In the genomic region with DNA sequence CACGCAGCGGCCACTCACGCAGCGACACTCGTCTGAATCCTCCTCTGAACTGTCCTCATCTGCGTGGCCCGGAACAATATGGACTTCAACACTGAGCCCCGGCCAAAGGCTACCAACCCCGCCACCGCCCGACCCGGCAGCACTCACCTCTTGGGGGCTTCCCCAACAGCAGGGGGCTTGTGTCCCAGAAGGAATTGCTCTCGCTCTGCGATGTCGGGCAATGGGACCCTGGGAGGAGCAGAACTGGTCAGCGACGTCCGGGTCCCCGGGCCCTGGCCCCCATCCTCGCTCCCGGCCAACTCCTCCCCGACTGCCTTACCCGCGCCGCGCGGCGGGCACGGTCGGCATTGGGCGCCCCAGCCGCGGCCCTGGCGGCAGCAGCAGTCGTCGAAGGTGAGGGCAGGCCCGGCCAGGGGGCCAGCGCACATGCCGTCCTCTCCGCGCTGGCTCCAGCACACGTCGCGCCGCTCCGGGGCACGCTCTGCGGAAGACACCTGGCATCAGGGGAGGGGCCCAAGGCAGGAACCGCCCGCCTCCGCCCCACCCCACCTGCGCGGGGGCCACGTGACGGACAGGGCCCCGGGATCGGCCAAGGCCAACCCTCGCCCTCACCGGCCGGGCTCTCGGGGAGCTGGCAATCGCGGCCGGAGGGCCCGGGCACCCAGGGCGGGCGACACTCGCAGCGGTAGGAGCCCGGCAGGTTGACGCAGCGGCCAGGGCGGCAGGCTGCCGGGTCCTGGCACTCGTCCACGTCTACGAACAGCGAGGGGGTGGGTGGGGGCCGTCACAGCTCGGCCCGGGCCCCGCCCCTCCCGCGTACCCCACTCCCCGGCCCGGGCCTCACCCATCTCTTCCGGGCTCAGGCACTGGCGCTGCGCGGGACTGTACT, we compare ENCODE assay signal across 6 cellular contexts. TPM values are rescaled to one million over a fixed set of nuclear protein-coding genes. Genes with fewer than 3 reads are reported as not detected.
DNase-seq lines count a peak whose midpoint lies in the region; ATAC-seq and TF ChIP-seq lines count a peak whose summit lies in the region.

No MANE protein-coding gene starts in this region.

- peaks cover 45% of the 10 kb centered on the region for H3K27me3 Mint-ChIP-seq in progenitor cell of endocrine pancreas

- H3K27ac Mint-ChIP-seq in progenitor cell of endocrine pancreas: peak overlapping the region; percentile 67

- ATAC-seq in GM19397 (IDR thresholded peaks at IDR 0.05; ENCODE audit: unreplicated experiment) (peak; percentile 45), HG03571 (IDR thresholded peaks at IDR 0.05; ENCODE audit: unreplicated experiment) (peak; percentile 44)

- no peaks in the 10 kb centered on the region for H3K9me3 Mint-ChIP-seq in progenitor cell of endocrine pancreas (ENCODE audit: low read depth)

- DNase-seq in progenitor cell of endocrine pancreas (ENCODE audit: low spot score, unreplicated experiment) (no peak), HuH-7.5 (ENCODE audit: low spot score) (no peak), NCI-H1048 (lab: John Stamatoyannopoulos, UW) (no peak)

- peaks cover 2% of the 10 kb centered on the region for H3K4me1 Mint-ChIP-seq in progenitor cell of endocrine pancreas (ENCODE audit: low read depth)

- peak overlapping the region; percentile 95 for H3K27ac ChIP-seq in cingulate gyrus (ENCODE audit: low read depth, low read length)

- TF ChIP-seq CTCF in progenitor cell of endocrine pancreas (IDR thresholded peaks at IDR 0.05; ENCODE audit: unreplicated experiment): peak; percentile 46

- H3K36me3 Mint-ChIP-seq in progenitor cell of endocrine pancreas (ENCODE audit: insufficient read depth): peaks cover 27% of the 10 kb centered on the region

- no peak overlapping the region for H3K4me3 Mint-ChIP-seq in progenitor cell of endocrine pancreas (ENCODE audit: low read depth)

RNA-seq across cellular contexts. Expression of gene SCYL1, which starts 14.8 kb away (rescaled TPM):
- total RNA-seq in progenitor cell of endocrine pancreas: 61.4 and 66.3 TPM in 2 replicates

RNA-seq across cellular contexts. Expression of gene LTBP3, which starts 18.5 kb away (rescaled TPM):
- total RNA-seq in progenitor cell of endocrine pancreas: 55.3 and 57.7 TPM in 2 replicates

RNA-seq across cellular contexts. Expression of gene ZNRD2, which starts 30.6 kb away (rescaled TPM):
- total RNA-seq in progenitor cell of endocrine pancreas: 25.3 and 25.9 TPM in 2 replicates

RNA-seq across cellular contexts. Expression of gene FAM89B, which starts 32.7 kb away (rescaled TPM):
- total RNA-seq in progenitor cell of endocrine pancreas: 62.5 and 65.0 TPM in 2 replicates

RNA-seq across cellular contexts. Expression of gene EHBP1L1, which starts 36.2 kb away (rescaled TPM):
- total RNA-seq in progenitor cell of endocrine pancreas: 13.0 and 15.2 TPM in 2 replicates
